ENCODE assay signal across 1 cellular context in the genomic region with DNA sequence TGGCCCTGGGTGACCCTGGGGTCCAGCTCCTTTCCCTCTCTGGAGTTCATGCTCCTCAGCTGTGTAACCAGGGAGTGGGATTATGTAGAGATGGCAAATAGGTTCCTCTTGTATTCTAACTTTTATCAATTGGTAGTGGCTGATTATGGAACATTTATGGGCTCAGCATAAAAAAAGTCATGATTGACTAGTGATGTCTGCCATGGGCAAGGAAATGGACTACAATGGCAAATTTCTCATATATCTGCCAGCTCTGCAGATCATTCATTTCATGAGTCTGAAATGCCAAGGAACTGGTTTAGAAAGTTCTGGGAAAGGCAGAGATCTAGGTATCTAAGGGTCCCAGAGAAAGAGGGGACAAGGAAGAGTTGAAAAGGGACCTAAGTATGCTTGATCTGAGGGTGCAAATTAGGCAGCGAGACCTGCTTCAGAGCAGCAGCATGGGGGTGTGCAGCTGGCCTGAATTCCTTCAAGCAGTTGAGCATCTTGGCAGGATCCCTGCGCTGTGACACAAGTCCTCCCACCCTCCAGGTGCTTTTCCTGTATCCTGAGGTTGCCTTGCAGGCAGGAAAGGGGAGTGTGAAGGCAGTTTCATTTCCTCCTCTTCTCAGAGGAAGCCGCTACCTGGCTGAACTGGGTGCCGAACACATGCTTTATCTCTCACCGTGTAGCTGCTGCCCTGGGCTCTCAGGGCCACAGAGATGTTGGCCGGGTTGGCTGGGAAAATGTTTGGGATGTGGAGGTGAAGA.
TF ChIP-seq lines count a peak whose summit lies in the region.

No MANE protein-coding gene starts in this region.

TF ChIP-seq in K562, 482 proteins besides CTCF, POLR2A, EP300 and RAD21:
- no peak for TF ChIP-seq HSF4 (CRISPR knock-in tag; IDR thresholded peaks at IDR 0.05; ENCODE audit: borderline replicate concordance)
- TF ChIP-seq, protein P1, sequence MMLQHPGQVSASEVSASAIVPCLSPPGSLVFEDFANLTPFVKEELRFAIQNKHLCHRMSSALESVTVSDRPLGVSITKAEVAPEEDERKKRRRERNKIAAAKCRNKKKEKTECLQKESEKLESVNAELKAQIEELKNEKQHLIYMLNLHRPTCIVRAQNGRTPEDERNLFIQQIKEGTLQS (IDR thresholded peaks at IDR 0.05) = no peak
- TF ChIP-seq, protein P1 (CRISPR knock-in tag; conservative IDR thresholded peaks at IDR 0.05) = no peak
- TF ChIP-seq, protein P2, sequence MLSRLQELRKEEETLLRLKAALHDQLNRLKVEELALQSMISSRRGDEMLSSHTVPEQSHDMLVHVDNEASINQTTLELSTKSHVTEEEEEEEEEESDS (CRISPR knock-in tag; IDR thresholded peaks at IDR 0.05) = no peak
- peak; percentile 74; the same call in 1 of the 2 replicates for TF ChIP-seq ZBTB17 (CRISPR knock-in tag; IDR thresholded peaks at IDR 0.05)
- no peak for TF ChIP-seq POLR3G (IDR thresholded peaks at IDR 0.05; ENCODE audit: extremely low read depth, insufficient read length, insufficient replicate concordance)
- TF ChIP-seq CC2D1A (IDR thresholded peaks at IDR 0.05) = no peak
- TF ChIP-seq GATAD2B (IDR thresholded peaks at IDR 0.05; ENCODE audit: borderline replicate concordance) = no peak
- TF ChIP-seq IRF2 (CRISPR knock-in tag; IDR thresholded peaks at IDR 0.05) = no peak
- TF ChIP-seq, protein P3, sequence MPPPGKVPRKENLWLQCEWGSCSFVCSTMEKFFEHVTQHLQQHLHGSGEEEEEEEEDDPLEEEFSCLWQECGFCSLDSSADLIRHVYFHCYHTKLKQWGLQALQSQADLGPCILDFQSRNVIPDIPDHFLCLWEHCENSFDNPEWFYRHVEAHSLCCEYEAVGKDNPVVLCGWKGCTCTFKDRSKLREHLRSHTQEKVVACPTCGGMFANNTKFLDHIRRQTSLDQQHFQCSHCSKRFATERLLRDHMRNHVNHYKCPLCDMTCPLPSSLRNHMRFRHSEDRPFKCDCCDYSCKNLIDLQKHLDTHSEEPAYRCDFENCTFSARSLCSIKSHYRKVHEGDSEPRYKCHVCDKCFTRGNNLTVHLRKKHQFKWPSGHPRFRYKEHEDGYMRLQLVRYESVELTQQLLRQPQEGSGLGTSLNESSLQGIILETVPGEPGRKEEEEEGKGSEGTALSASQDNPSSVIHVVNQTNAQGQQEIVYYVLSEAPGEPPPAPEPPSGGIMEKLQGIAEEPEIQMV (tag; conservative IDR thresholded peaks at IDR 0.05; ENCODE audit: low read depth) = no peak
- no peak for TF ChIP-seq ZNF134 (CRISPR knock-in tag; conservative IDR thresholded peaks at IDR 0.05)
- TF ChIP-seq ZNF23 (CRISPR knock-in tag; IDR thresholded peaks at IDR 0.05) = 0 out of 2 replicates have a peak, but pooled peaks have one; percentile 60
- no peak for TF ChIP-seq ZNF143 (CRISPR knock-in tag; IDR thresholded peaks at IDR 0.05)
- no peak for TF ChIP-seq GATAD2A (IDR thresholded peaks at IDR 0.05)
- no peak for TF ChIP-seq CHCHD3 (CRISPR knock-in tag; IDR thresholded peaks at IDR 0.05)
TF ChIP-seq in K562: peak in this region for 2.
